ENCODE assay signal across 8 cellular contexts in the genomic region with DNA sequence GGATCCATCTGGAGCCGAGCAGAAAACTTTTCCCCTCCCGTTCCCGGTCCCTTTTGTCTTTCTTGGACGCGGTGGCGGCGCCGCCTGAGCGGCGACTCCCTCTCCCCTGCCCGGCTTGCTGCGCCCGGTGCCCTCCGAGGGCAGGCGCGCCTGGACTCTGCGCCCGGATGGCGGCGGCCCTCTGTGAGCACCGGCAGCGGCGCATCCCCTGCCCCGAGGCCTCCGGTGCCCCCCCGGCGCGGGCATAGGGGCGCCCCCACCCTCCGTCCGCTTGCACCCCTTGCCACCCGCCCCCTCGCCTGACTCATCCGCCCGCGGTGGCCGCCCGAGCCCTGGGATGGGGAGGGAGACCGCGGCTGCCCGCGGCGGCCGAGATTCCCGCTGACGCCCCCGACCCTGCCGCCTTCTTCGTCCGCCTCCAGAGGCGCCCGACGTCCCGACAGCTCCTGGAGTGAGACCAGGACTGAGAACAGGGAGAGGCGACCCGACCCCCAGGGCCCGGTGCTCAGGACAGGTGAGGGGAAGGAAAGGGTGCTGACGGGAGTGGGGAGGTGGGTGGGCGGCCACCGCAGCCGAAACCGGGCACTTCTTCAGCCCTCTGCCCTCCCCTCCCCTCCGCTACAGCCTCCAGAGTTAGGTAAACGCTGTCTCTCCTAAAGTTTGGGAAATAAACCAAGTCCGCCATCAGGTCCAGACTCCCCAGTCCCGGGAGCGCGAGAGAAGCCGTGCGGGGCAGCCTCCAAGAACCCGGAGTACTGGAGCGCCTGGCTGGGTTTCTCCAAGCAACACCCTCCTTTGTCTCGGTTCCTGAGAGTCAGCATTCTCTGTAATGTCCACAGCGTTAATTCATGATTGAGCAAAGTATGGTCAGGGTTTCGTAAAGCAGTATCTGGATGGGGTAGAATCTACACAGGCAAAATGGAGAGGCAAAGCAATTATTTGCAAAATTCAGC. TPM values are rescaled to one million over a fixed set of nuclear protein-coding genes. Genes with fewer than 3 reads are reported as not detected.
DNase-seq lines count a peak whose midpoint lies in the region; ATAC-seq and TF ChIP-seq lines count a peak whose summit lies in the region.

Gene TMEM200A, plus strand, starts transcription at position 7 of the 953 bp plus-strand sequence. CDS start 74,406 bp downstream, outside the sequence.

- H4K20me1 ChIP-seq in PC-9 (ENCODE audit: insufficient read depth): no peaks in the 10 kb centered on the region

- H3K4me2 ChIP-seq in PC-9: no peak within 1 kb of the TSS

- H3K4me1 ChIP-seq in PC-9 (replicated peaks; ENCODE audit: insufficient read depth): no peaks in the 10 kb centered on the region

- no peaks in the 10 kb centered on the region for H3K79me2 ChIP-seq in PC-9 (ENCODE audit: low read depth)

- H2AFZ ChIP-seq in PC-9: no peak within 1 kb of the TSS

- no peaks in the 10 kb centered on the region for H3K9me2 ChIP-seq in PC-9 (ENCODE audit: insufficient read depth)

- H3F3A ChIP-seq in PC-9 (ENCODE audit: insufficient read depth, low read depth): no peaks in the 10 kb centered on the region

- intact Hi-C loops in PC-9 (cut with micrococcal nuclease; ENCODE audit: unreplicated experiment): no loop called here

- DNase-seq in GM12864 (ENCODE audit: low read depth): no peak
- DNase-seq in activated CD4-positive, alpha-beta T cell treated with anti-CD3 and anti-CD28 coated beads for 4 hours: peak; percentile 45 to 46
- peak; percentile 8 for DNase-seq in effector CD4-positive, alpha-beta T cell
- peak; percentile 0 to 5 for DNase-seq in lung microvascular endothelial cell (ENCODE audit: low read depth in 2 of 2)
- DNase-seq in stimulated activated CD8-positive, alpha-beta memory T cell treated with anti-CD3 and anti-CD28 coated beads, Interleukin-4, amount 100 ng/mL, for 48 hours: peak; percentile 49
- no peak for DNase-seq in NCI-H82 treated with DMSO at 0.1 percent for 48 hours (lab: John Stamatoyannopoulos, UW; ENCODE audit: unreplicated experiment)
- DNase-seq in PC-9: no peak

- CTCF ChIA-PET in PC-9 (lab: Charles Lee): no interaction called here

- H3K27me3 ChIP-seq in PC-9 (ENCODE audit: insufficient read depth, low read depth): peaks cover 19% of the 10 kb centered on the region

- H3K4me3 ChIP-seq in GM12864 (ENCODE audit: low read depth, low read length) (peak within 1 kb of the TSS; percentile 27), PC-9 (no peak within 1 kb of the TSS)

- ATAC-seq in HG03045 (IDR thresholded peaks at IDR 0.05; ENCODE audit: unreplicated experiment): peak; percentile 27

- no peaks in the 10 kb centered on the region for H3K36me3 ChIP-seq in PC-9 (ENCODE audit: low read depth)

- TF ChIP-seq CTCF in GM12864 (IDR thresholded peaks at IDR 0.05; ENCODE audit: low read depth, low read length, missing control alignments) (no peak), PC-9 (conservative IDR thresholded peaks at IDR 0.05) (no peak)

- no peaks in the 10 kb centered on the region for H3K9me3 ChIP-seq in PC-9 (ENCODE audit: insufficient read depth, low read depth)

- H3K27ac ChIP-seq in PC-9: no peak within 1 kb of the TSS

- BruUV-seq in PC-9 (replicated peaks; lab: Mats Ljungman, UMichigan): no TSS peak

- POLR2A ChIA-PET in PC-9 (lab: Charles Lee; ENCODE audit: unreplicated experiment): no interaction called here

RNA-seq across cellular contexts. Expression of gene TMEM200A, which starts in this region (rescaled TPM):
- 0.20 and 0.65 TPM in 2 replicates for total RNA-seq in lung microvascular endothelial cell
- not detected in 2 replicates for total RNA-seq in PC-9 (2021)

Comparison
In these comparisons a context has a peak if more than half of its experiments do, and no peak if none do; other contexts are left out.
1. Peak in DNase-seq in lung microvascular endothelial cell; RNA of the gene not detected or under 1 TPM.
2. DNase-seq: peak in activated CD4-positive, alpha-beta T cell treated with anti-CD3 and anti-CD28 coated beads for 4 hours (2 of 2), effector CD4-positive, alpha-beta T cell (single experiment) and stimulated activated CD8-positive, alpha-beta memory T cell treated with anti-CD3 and anti-CD28 coated beads, Interleukin-4, amount 100 ng/mL, for 48 hours (single experiment); none in GM12864 (single experiment), NCI-H82 treated with DMSO at 0.1 percent for 48 hours (single experiment) and PC-9 (0 of 2).